In the genomic region with DNA sequence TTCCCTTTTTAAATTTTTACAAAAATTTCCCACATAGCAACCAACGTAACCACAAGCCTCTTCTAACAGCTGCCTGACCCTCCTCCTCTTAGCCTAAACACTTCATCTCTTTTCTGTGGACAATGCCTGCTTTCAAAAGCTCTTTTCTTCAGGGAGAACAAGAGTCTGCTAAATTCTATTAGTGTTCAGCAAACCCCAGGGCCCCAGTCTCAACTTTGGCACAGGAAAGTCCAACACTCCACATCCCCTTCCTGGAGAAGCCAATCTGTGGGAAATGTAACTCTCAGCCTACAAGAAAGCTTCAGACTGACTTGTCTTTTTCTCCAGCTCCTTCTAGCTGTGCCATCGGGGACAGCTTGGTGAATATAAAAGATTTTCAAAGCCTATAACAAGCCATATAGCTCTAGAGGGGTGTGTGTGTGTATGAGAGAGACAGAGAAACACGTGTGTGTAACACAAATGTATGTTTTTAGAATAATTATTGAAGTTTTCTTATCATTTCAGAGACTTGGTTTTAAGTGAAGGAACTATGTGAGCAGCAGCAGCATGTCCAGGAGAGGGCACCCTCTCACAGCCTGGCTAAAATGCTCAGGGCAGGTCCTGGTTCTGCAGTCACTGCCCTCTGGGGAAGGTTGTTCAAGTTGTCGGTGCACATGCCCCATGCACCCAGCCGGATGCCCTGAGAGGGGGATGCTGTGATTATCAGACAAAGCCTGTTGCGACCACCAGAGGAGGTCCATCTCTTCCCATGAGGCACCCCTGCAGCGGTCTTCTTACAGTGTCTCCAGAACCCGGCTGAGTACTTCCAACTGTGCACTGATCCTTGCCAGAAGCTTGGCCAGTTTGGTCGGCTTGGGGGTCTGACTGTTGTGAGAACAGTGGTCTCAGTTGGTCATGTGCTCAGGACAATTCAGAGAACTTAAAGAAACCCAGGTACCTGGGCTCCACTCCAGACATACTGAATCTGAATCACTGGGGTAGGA, we compare ENCODE assay signal across 8 cellular contexts. TPM values are rescaled to one million over a fixed set of nuclear protein-coding genes. Genes with fewer than 3 reads are reported as not detected.
DNase-seq lines count a peak whose midpoint lies in the region; ATAC-seq, FAIRE-seq and TF ChIP-seq lines count a peak whose summit lies in the region.

No MANE protein-coding gene starts in this region.

- FAIRE-seq in GM12891 (lab: Jason Lieb, UNC) (peak; percentile 84), GM12878 (lab: Jason Lieb, UNC) (peak; percentile 77)

- SMC1A ChIA-PET in GM12878 (lab: Charles Lee; ENCODE audit: uncharacterized antibody, unreplicated experiment): interaction anchor here (0.5 to 4.7 kb wide), 19 partner anchors 10 to 555 kb away, joined by 3 to 18 read pairs (median 4); partner anchors contain the start of gene VPS36

- no peak overlapping the region for H3K27ac ChIP-seq in SJCRH30
- H3K27ac ChIP-seq in GM12878 (ENCODE audit: control insufficient read depth, insufficient read depth): no peak overlapping the region
- H3K27ac ChIP-seq in iPS DF 6.9 (ENCODE audit: low read length): no peak overlapping the region

- H3K9me3 ChIP-seq in SJCRH30 (replicated peaks) (no peaks in the 10 kb centered on the region), GM12878 (replicated peaks; ENCODE audit: control insufficient read depth, insufficient read depth, low read length) (no peaks in the 10 kb centered on the region), iPS DF 6.9 (ENCODE audit: control insufficient read depth, insufficient read depth, low read length) (no peaks in the 10 kb centered on the region)

- DNase-seq in AG10803 (ENCODE audit: low read depth) (peak; percentile 56), GM12891 (ENCODE audit: insufficient read length, low spot score) (peak; percentile 38), SJCRH30 (peak; percentile 35 to 60), GM12878 (ENCODE audit: low read depth, low spot score) (no peak), iPS DF 6.9 (ENCODE audit: low read depth, low spot score) (peak; percentile 43)
- peak; percentile 5 to 18 for DNase-seq in stimulated activated CD4-positive, alpha-beta T cell treated with anti-CD3 and anti-CD28 coated beads, Interleukin-15, amount 100 ng/mL, for 1 hour (ENCODE audit: low read depth in 1 of 2, low spot score in 1 of 2)

- POLR2A ChIA-PET in GM12878 (lab: Charles Lee): no interaction called here

- TF ChIP-seq POLR2A in GM12891 (IDR thresholded peaks at IDR 0.05; ENCODE audit: low read depth, low read length) (no peak), GM12878 (IDR thresholded peaks at IDR 0.05; ENCODE audit: low read depth, low read length) (no peak)

- peak; percentile 79 for ATAC-seq in HG03442 (IDR thresholded peaks at IDR 0.05; ENCODE audit: unreplicated experiment)
- ATAC-seq in GM12878: peak; percentile 99
- ATAC-seq in GM18520 (IDR thresholded peaks at IDR 0.05; ENCODE audit: unreplicated experiment): no peak

- no peaks in the 10 kb centered on the region for H3K79me2 ChIP-seq in GM12878 (ENCODE audit: control insufficient read depth, insufficient read depth, low read length)

- no peak overlapping the region for H2AFZ ChIP-seq in GM12878 (ENCODE audit: control insufficient read depth, low read depth, low read length)

- 17% methylated on average over 9 of the region's 9 CpGs for WGBS in GM12878 (ENCODE audit: insufficient coverage, insufficient replicate concordance, low lambda C conversion rate, missing lambda C conversion rate)
- WGBS in iPS DF 6.9 (ENCODE audit: insufficient coverage, insufficient read length): no CpG with 5 or more reads among the region's 9 CpGs

- H3K36me3 ChIP-seq in SJCRH30 (no peaks in the 10 kb centered on the region), GM12878 (ENCODE audit: control insufficient read depth in 2 of 2, insufficient read depth in 2 of 2, low read length in 1 of 2) (no peaks in the 10 kb centered on the region), iPS DF 6.9 (ENCODE audit: control insufficient read depth, insufficient read depth, low read length) (no peaks in the 10 kb centered on the region)

- H3K4me1 ChIP-seq in SJCRH30 (no peaks in the 10 kb centered on the region), GM12878 (ENCODE audit: control insufficient read depth, insufficient read depth, low read length) (no peaks in the 10 kb centered on the region), iPS DF 6.9 (ENCODE audit: control insufficient read depth, insufficient read depth, low read length) (peaks cover 1% of the 10 kb centered on the region; the same call in 1 of the 2 replicates)

- H3K4me2 ChIP-seq in GM12878 (ENCODE audit: control insufficient read depth, insufficient read depth): no peak overlapping the region

- H4K20me1 ChIP-seq in GM12878 (ENCODE audit: control insufficient read depth, insufficient read depth): no peaks in the 10 kb centered on the region; the same call in 1 of the 2 replicates

- H3K9ac ChIP-seq in GM12878 (ENCODE audit: control insufficient read depth, insufficient read depth, low read length): no peak overlapping the region

- peaks cover 9% of the 10 kb centered on the region; the same call in 1 of the 2 replicates for H3K27me3 ChIP-seq in SJCRH30
- peaks cover 1 to 4% of the 10 kb centered on the region in 2 experiments; a peak in 2 of 4 replicates for H3K27me3 ChIP-seq in GM12878 (replicated peaks in 1 of 2; ENCODE audit: control insufficient read depth in 2 of 2, insufficient read depth in 2 of 2, low read length in 1 of 2)
- no peaks in the 10 kb centered on the region for H3K27me3 ChIP-seq in iPS DF 6.9 (ENCODE audit: control insufficient read depth, insufficient read depth, low read length)

- BruUV-seq in GM12878 (replicated peaks; lab: Mats Ljungman, UMichigan): no TSS peak

- intact Hi-C loops in GM12878 (cut with micrococcal nuclease; ENCODE audit: unreplicated experiment): loop anchor here (1.0 to 10.0 kb wide), 5 partner anchors 61 to 559 kb away; partner anchors contain the start of genes CKAP2 and VPS36

- in situ Hi-C loops in GM12878 (cut with MboI): no loop called here

- RAD21 ChIA-PET in GM12878 (lab: Charles Lee; ENCODE audit: unreplicated experiment): interaction anchor here (0.7 to 2.3 kb wide), 14 partner anchors 11 to 305 kb away, joined by 3 to 17 read pairs (median 4); partner anchors contain the start of genes ALG11 and NEK5

- H3K4me3 ChIP-seq in AG10803 (ENCODE audit: low read length) (no peak overlapping the region), SJCRH30 (no peak overlapping the region), GM12878 (no peak overlapping the region), iPS DF 6.9 (ENCODE audit: low read length) (no peak overlapping the region)

- TF ChIP-seq EP300 in GM12878 (IDR thresholded peaks at IDR 0.05; ENCODE audit: borderline replicate concordance in 1 of 2, control insufficient read depth in 1 of 2, low read depth in 2 of 2, low read length in 2 of 2): no peak

- peak; percentile 81 for TF ChIP-seq RAD21 in GM12878 (IDR thresholded peaks at IDR 0.05; ENCODE audit: insufficient read depth, low read depth, low read length)

- CTCF ChIA-PET in GM12878 (lab: Yijun Ruan, JAX): interaction anchor here (0.6 to 4.2 kb wide), 34 partner anchors 8 to 555 kb away, joined by 3 to 62 read pairs (median 4); partner anchors contain the start of gene NEK5

- TF ChIP-seq CTCF in AG10803 (conservative IDR thresholded peaks at IDR 0.05; ENCODE audit: low read length) (peak; percentile 74), GM12878 (IDR thresholded peaks at IDR 0.05 in 2 of 3, conservative IDR thresholded peaks at IDR 0.05 in 1 of 3; ENCODE audit: control insufficient read depth in 2 of 3, extremely low read depth in 1 of 3, insufficient read depth in 1 of 3, low read depth in 3 of 3, low read length in 3 of 3) (peak; percentile 78 to 84 (median 83))

TF ChIP-seq in GM12891, 5 proteins besides CTCF, POLR2A, EP300 and RAD21 (continues in another document):
- TF ChIP-seq PAX5 (IDR thresholded peaks at IDR 0.05; ENCODE audit: insufficient read depth, low read length, severe bottlenecking): no peak

RNA-seq across cellular contexts. Expression of gene CCDC70, which starts 34.4 kb away (rescaled TPM):
- polyA plus RNA-seq in GM12891 (2012; ENCODE audit: low read depth, missing spikeins): not detected
- total RNA-seq in SJCRH30 (2014; rRNA removed; shearing (Covaris generic)): not detected in 2 replicates
- total RNA-seq in GM12878 (2013; cell fraction: nucleolus; rRNA removed): not detected in 2 replicates
- total RNA-seq in GM12878 (2014; rRNA removed): not detected in 2 replicates
- not detected in 2 replicates for total RNA-seq in GM12878 (2014; rRNA removed; fragmentation: Illumina TruSeq; extraction: Trizol)
- total RNA-seq in GM12878 (2021): not detected in 2 replicates
- not detected for polyA plus RNA-seq in GM12878 (2011; ENCODE audit: low read depth)
- not detected in 2 replicates for polyA plus RNA-seq in GM12878 (2011; rRNA removed)
- polyA plus RNA-seq in GM12878 (2011; cell fraction: cytosol; rRNA removed): not detected in 2 replicates
- not detected in 2 replicates for polyA plus RNA-seq in GM12878 (2011; cell fraction: nucleus; rRNA removed)
- not detected in 2 replicates for polyA plus RNA-seq in GM12878 (2012)
- polyA plus RNA-seq in GM12878 (2014; fragmentation: Illumina TruSeq; extraction: Trizol): not detected in 2 replicates
- polyA plus RNA-seq in GM12878 (2014; fragmentation: Nextera tagmentation; extraction: Ambion mirVana): not detected
- not detected in 2 replicates for polyA plus RNA-seq in GM12878 (2014; rRNA removed)
- polyA plus RNA-seq in GM12878 (2016; fragmentation: Nextera tagmentation; extraction: Ambion mirVana): not detected
- not detected in 2 replicates for polyA minus RNA-seq in GM12878 (2011; rRNA and poly(A)+ RNA removed)
- polyA minus RNA-seq in GM12878 (2011; cell fraction: cytosol; rRNA and poly(A)+ RNA removed): not detected in 2 replicates
- polyA minus RNA-seq in GM12878 (2011; cell fraction: nucleus; rRNA and poly(A)+ RNA removed): not detected in 2 replicates

RNA-seq across cellular contexts. Expression of gene TMEM272, which starts 51.2 kb away (rescaled TPM):
- not detected for polyA plus RNA-seq in GM12891 (2012; ENCODE audit: low read depth, missing spikeins)
- total RNA-seq in SJCRH30 (2014; rRNA removed; shearing (Covaris generic)): not detected in 2 replicates
- not detected in 2 replicates for total RNA-seq in GM12878 (2013; cell fraction: nucleolus; rRNA removed)
- total RNA-seq in GM12878 (2014; rRNA removed): 0.05 TPM in 1 of 2 replicates, not detected in the other
- total RNA-seq in GM12878 (2014; rRNA removed; fragmentation: Illumina TruSeq; extraction: Trizol): not detected in 2 replicates
- not detected in 2 replicates for total RNA-seq in GM12878 (2021)
- not detected for polyA plus RNA-seq in GM12878 (2011; ENCODE audit: low read depth)
- 0.01 and 0.04 TPM in 2 replicates for polyA plus RNA-seq in GM12878 (2011; rRNA removed)
- polyA plus RNA-seq in GM12878 (2011; cell fraction: cytosol; rRNA removed): not detected in 2 replicates
- polyA plus RNA-seq in GM12878 (2011; cell fraction: nucleus; rRNA removed): 0.04 TPM in 1 of 2 replicates, not detected in the other
- not detected in 2 replicates for polyA plus RNA-seq in GM12878 (2012)
- not detected in 2 replicates for polyA plus RNA-seq in GM12878 (2014; fragmentation: Illumina TruSeq; extraction: Trizol)
- not detected for polyA plus RNA-seq in GM12878 (2014; fragmentation: Nextera tagmentation; extraction: Ambion mirVana)
- 0.04 TPM in 1 of 2 replicates, not detected in the other for polyA plus RNA-seq in GM12878 (2014; rRNA removed)
- not detected for polyA plus RNA-seq in GM12878 (2016; fragmentation: Nextera tagmentation; extraction: Ambion mirVana)
- 0.15 TPM in 1 of 2 replicates, not detected in the other for polyA minus RNA-seq in GM12878 (2011; rRNA and poly(A)+ RNA removed)
- not detected in 2 replicates for polyA minus RNA-seq in GM12878 (2011; cell fraction: cytosol; rRNA and poly(A)+ RNA removed)
- 0.10 and 0.12 TPM in 2 replicates for polyA minus RNA-seq in GM12878 (2011; cell fraction: nucleus; rRNA and poly(A)+ RNA removed)
